ENCODE assay signal across 15 cellular contexts in genomic region chr3:128723477-128723876, GRCh38.
"Had no signal": no experiment of that assay in that cellular context is flagged by ENCODE, and none has a peak within 500 bp of the region (broad histone marks: within the 10 kb centered on the region; RNA-seq: fewer than 3 reads in every experiment).

No MANE protein-coding gene starts in this region.

- H3K9me3 ChIP-seq: gastrocnemius medialis, thoracic aorta had no signal

- H3K27ac ChIP-seq: gastrocnemius medialis, thoracic aorta had no signal

- H3K4me3 Mint-ChIP-seq: activated CD4-positive, alpha-beta memory T cell treated with anti-CD3 and anti-CD28 coated beads for 36 hours; activated CD4-positive, alpha-beta T cell treated with anti-CD3 and anti-CD28 coated beads for 36 hours; activated naive CD4-positive, alpha-beta T cell treated with anti-CD3 and anti-CD28 coated beads for 36 hours; memory B cell; naive thymus-derived CD8-positive, alpha-beta T cell; stimulated activated naive B cell treated with anti-CD40 and anti-IgM and Interleukin-4, amounts not matched to agents 10 μg/mL and 1 μg/mL and 100 μg/mL, for 72 hours had no signal

- H3K27me3 Mint-ChIP-seq: activated CD4-positive, alpha-beta T cell treated with anti-CD3 and anti-CD28 coated beads for 36 hours had no signal

- H3K36me3 Mint-ChIP-seq: memory B cell; naive thymus-derived CD8-positive, alpha-beta T cell had no signal

- H3K27me3 ChIP-seq: gastrocnemius medialis had no signal

- H3K4me3 ChIP-seq: gastrocnemius medialis, thoracic aorta had no signal

- H3K27ac Mint-ChIP-seq: activated CD4-positive, alpha-beta memory T cell treated with anti-CD3 and anti-CD28 coated beads for 36 hours; activated CD4-positive, alpha-beta T cell treated with anti-CD3 and anti-CD28 coated beads for 36 hours; activated naive CD4-positive, alpha-beta T cell treated with anti-CD3 and anti-CD28 coated beads for 36 hours; activated T-helper 2 cell treated with anti-CD3 and anti-CD28 coated beads, Interferon-gamma antibody, Interleukin-2, Interleukin-4, amounts not matched to agents 10 μg/mL and 5 μg/mL and 100 μg/mL, durations not matched to agents 14 hours and 24 hours and 36 hours; memory B cell; stimulated activated naive B cell treated with anti-CD40 and anti-IgM and Interleukin-4, amounts not matched to agents 10 μg/mL and 1 μg/mL and 100 μg/mL, for 72 hours had no signal

- H3K9me3 Mint-ChIP-seq: activated CD4-positive, alpha-beta memory T cell treated with anti-CD3 and anti-CD28 coated beads for 36 hours; activated naive CD4-positive, alpha-beta T cell treated with anti-CD3 and anti-CD28 coated beads for 36 hours; naive thymus-derived CD8-positive, alpha-beta T cell; stimulated activated naive B cell treated with anti-CD40 and anti-IgM and Interleukin-4, amounts not matched to agents 10 μg/mL and 1 μg/mL and 100 μg/mL, for 72 hours had no signal

- FAIRE-seq: colon had no signal

- DNase-seq: activated CD4-positive, alpha-beta memory T cell treated with anti-CD3 and anti-CD28 coated beads for 36 hours; activated CD4-positive, alpha-beta T cell treated with anti-CD3 and anti-CD28 coated beads for 36 hours; activated naive CD4-positive, alpha-beta T cell treated with anti-CD3 and anti-CD28 coated beads for 36 hours; activated T-cell treated with anti-CD3 and anti-CD28 coated beads for 4 hours; caudate nucleus; gastrocnemius medialis; head of caudate nucleus; naive thymus-derived CD8-positive, alpha-beta T cell; nucleus accumbens; stimulated activated naive B cell treated with anti-CD40 and anti-IgM and Interleukin-4, amounts not matched to agents 10 μg/mL and 1 μg/mL and 100 μg/mL, for 72 hours; T-helper 1 cell had no signal

- ATAC-seq: activated CD4-positive, alpha-beta T cell treated with anti-CD3 and anti-CD28 coated beads for 36 hours; gastrocnemius medialis; naive thymus-derived CD8-positive, alpha-beta T cell; stimulated activated naive B cell treated with anti-CD40 and anti-IgM and Interleukin-4, amounts not matched to agents 10 μg/mL and 1 μg/mL and 100 μg/mL, for 72 hours had no signal

- H3K36me3 ChIP-seq: gastrocnemius medialis, thoracic aorta had no signal
